13 cellular contexts compared by ENCODE assay signal in the genomic region with DNA sequence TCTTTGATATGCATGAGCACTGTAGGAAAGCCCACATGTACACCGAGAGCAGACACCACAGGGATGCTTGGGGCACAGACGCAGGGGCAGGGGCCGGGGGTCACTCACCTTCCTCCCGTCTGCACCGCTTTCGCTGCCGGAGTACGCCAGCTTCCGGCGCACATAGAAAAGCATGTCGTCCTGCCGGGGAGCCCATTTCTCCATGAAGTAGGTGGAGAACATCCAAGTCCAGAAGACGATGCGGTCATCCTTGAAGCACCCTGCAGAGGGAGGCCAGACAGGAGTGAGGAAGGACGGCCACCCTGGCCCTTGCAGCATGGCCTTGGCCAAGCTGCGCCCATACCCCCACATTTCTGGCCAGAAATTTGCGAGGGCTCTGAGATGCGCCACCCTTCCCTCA. TPM values are rescaled to one million over a fixed set of nuclear protein-coding genes. Genes with fewer than 3 reads are reported as not detected.
DNase-seq lines count a peak whose midpoint lies in the region; ATAC-seq and TF ChIP-seq lines count a peak whose summit lies in the region.
"Had no signal": no experiment of that assay in that cellular context is flagged by ENCODE, and none has a peak within 500 bp of the region (broad histone marks: within the 10 kb centered on the region; RNA-seq: fewer than 3 reads in every experiment).

No MANE protein-coding gene starts in this region.

- H3K36me3 ChIP-seq in NT2/D1 (ENCODE audit: insufficient read depth, insufficient read length, low read length) = peaks cover 44% of the 10 kb centered on the region
- peaks cover 0 to 14% (median 3%) of the 10 kb centered on the region in 4 donors for H3K36me3 ChIP-seq in upper lobe of left lung

- ATAC-seq in upper lobe of left lung (ENCODE audit: low FRiP score in 2 of 2) (peak in 1 of 2 donors; percentile 33), HG03342 (IDR thresholded peaks at IDR 0.05; ENCODE audit: unreplicated experiment) (no peak), GM18858 (IDR thresholded peaks at IDR 0.05; ENCODE audit: unreplicated experiment) (no peak), HG02852 (IDR thresholded peaks at IDR 0.05; ENCODE audit: unreplicated experiment) (no peak)
- ATAC-seq: activated T-cell treated with anti-CD3 and anti-CD28 coated beads, Interleukin-2, amount 50 U/mL, for 4 hours; stimulated activated naive CD8-positive, alpha-beta T cell treated with anti-CD3 and anti-CD28 coated beads, Interleukin-15, Interleukin-2, amounts not matched to agents 100 U/mL and 50 U/mL, for 24 hours had no signal

- H3K4me3 ChIP-seq in NT2/D1 (ENCODE audit: insufficient read length, low read depth) (peak overlapping the region; percentile 5), coronary artery (peak overlapping the region; percentile 71), upper lobe of left lung (peak overlapping the region in 3 of 4 donors; percentile 4 to 39 (median 38))

- no peaks in the 10 kb centered on the region for H3K27me3 ChIP-seq in NT2/D1 (ENCODE audit: insufficient read depth, insufficient read length)
- no peaks in the 10 kb centered on the region for H3K27me3 ChIP-seq in upper lobe of left lung

- peaks cover 2% of the 10 kb centered on the region for H3K36me3 Mint-ChIP-seq in mesothelial cell of epicardium

- peaks cover 11% of the 10 kb centered on the region for H3K27me3 Mint-ChIP-seq in mesothelial cell of epicardium (ENCODE audit: low read depth)

- H3K9me3 ChIP-seq in NT2/D1 (ENCODE audit: insufficient read depth, low read length) (no peaks in the 10 kb centered on the region), upper lobe of left lung (no peaks in the 10 kb centered on the region)

- TF ChIP-seq CTCF in coronary artery (IDR thresholded peaks at IDR 0.05) = no peak
- no peak for TF ChIP-seq CTCF in mesothelial cell of epicardium (IDR thresholded peaks at IDR 0.05; ENCODE audit: unreplicated experiment)
- TF ChIP-seq CTCF in upper lobe of left lung (IDR thresholded peaks at IDR 0.05) = no peak

- no peak for TF ChIP-seq POLR2A in upper lobe of left lung (IDR thresholded peaks at IDR 0.05)

- peaks cover 36% of the 10 kb centered on the region for H3K4me1 Mint-ChIP-seq in mesothelial cell of epicardium

- H3K27ac ChIP-seq in coronary artery (peak overlapping the region; percentile 72 to 88), upper lobe of left lung (peak overlapping the region in 2 of 4 donors; percentile 62 to 72)

- no peak for DNase-seq in NT2/D1 (ENCODE audit: low read depth, low spot score)
- no peak for DNase-seq in coronary artery (ENCODE audit: low spot score)
- DNase-seq in mesothelial cell of epicardium (ENCODE audit: low spot score in 2 of 2, unreplicated experiment in 2 of 2) = no peak
- peak in 1 of 2 donors; percentile 50 for DNase-seq in upper lobe of left lung
- no peak for DNase-seq in NCI-H1092 treated with DMSO at 0.1 percent for 48 hours (lab: John Stamatoyannopoulos, UW)
- DNase-seq: activated T-cell treated with anti-CD3 and anti-CD28 coated beads, Interleukin-2, amount 50 U/mL, for 4 hours; Karpas-422; NCI-H345; stimulated activated naive CD8-positive, alpha-beta T cell treated with anti-CD3 and anti-CD28 coated beads, Interleukin-15, Interleukin-2, amounts not matched to agents 100 U/mL and 50 U/mL, for 24 hours; T-helper 9 cell had no signal

- peak overlapping the region; percentile 64 for H3K9ac ChIP-seq in NT2/D1 (ENCODE audit: insufficient read length, low read depth)

- no peak for TF ChIP-seq EP300 in upper lobe of left lung (IDR thresholded peaks at IDR 0.05)

- peak overlapping the region; percentile 25 for H3K27ac Mint-ChIP-seq in mesothelial cell of epicardium

- 90 to 94% methylated on average over 5 to 18 of the region's 18 CpGs for WGBS in upper lobe of left lung, 2 donors

- H3K4me1 ChIP-seq in NT2/D1 (ENCODE audit: insufficient read depth, insufficient read length) (peaks cover 23% of the 10 kb centered on the region), upper lobe of left lung (peaks cover 12 to 33% (median 21%) of the 10 kb centered on the region in 4 donors)

- no peak overlapping the region for H3K4me3 Mint-ChIP-seq in mesothelial cell of epicardium
- H3K4me3 Mint-ChIP-seq: activated T-cell treated with anti-CD3 and anti-CD28 coated beads, Interleukin-2, amount 50 U/mL, for 4 hours had no signal

- no peaks in the 10 kb centered on the region for H3K9me3 Mint-ChIP-seq in mesothelial cell of epicardium
- H3K9me3 Mint-ChIP-seq: activated T-cell treated with anti-CD3 and anti-CD28 coated beads, Interleukin-2, amount 50 U/mL, for 4 hours had no signal

RNA-seq across cellular contexts. Expression of gene KIAA0930, which starts 28.8 kb away (rescaled TPM):
- total RNA-seq in mesothelial cell of epicardium (31.1 to 32.1 TPM (median 31.4 TPM) in 3 replicates), upper lobe of left lung (100 to 1,000 TPM in 1 of 6 donors, 10 to 100 TPM in 5; 31.2 to 103 (median 42.8) TPM)

RNA-seq across cellular contexts. Expression of gene NUP50, which starts 48.1 kb away (rescaled TPM):
- total RNA-seq in mesothelial cell of epicardium = 45.8 to 54.6 TPM (median 52.9 TPM) in 3 replicates
- 100 to 1,000 TPM in 1 of 6 donors, 10 to 100 TPM in 5; 57.9 to 115 (median 66.7) TPM for total RNA-seq in upper lobe of left lung

Comparison
In these comparisons a context has a peak if more than half of its experiments do, and no peak if none do; other contexts are left out.
1. H3K4me3 ChIP-seq: peak in every context shown above with its lines; median percentile 71 in coronary artery; 38 in upper lobe of left lung; 5 in NT2/D1.